In the genomic region with DNA sequence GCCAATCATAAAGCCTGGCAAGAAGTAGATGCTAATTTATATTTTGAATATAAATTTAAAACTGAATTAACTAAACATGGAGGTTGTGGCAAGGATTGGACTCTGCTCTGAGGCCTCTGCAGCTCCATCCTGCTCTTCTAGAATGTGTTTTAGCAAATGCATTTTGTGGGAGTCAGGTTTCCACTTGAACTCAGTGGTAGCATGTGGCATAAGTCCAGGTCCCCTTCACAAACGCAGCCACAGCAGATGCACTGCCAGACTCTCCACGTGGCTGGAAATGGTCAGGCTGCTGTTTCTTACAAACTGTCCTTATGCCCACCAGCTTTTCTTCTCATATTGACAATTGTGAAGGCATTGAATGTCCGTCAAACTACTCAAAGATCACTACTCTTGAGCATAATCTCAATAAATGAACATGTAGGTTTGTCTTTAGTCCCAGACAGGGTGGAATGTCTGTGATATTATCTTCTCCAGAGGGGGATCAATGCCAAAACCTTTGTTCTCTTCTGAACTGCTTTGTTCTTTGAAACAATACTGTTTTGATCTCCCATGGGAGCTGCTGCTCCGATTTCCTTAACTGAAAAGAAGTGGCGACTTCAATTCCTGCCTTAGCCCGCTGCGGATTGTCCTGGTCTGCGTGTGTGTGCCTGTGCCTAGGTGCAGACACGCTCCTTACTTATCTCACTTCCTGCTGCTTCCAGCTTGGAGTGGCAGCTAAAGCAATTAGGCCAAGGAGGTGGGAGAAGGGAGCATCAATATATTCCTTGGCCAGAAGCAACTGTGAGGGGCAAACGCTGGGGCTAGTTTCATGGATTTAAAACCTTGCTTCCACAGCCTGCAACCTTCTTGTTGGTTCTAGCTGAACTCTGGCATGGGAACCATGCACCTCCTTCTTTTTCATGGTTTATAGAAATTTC, we compare ENCODE assay signal across 11 cellular contexts. TPM values are rescaled to one million over a fixed set of nuclear protein-coding genes. Genes with fewer than 3 reads are reported as not detected.
A peak's percentile ranks its signal among the peaks of the same experiment; 100 is the strongest.
DNase-seq lines count a peak whose midpoint lies in the region; ATAC-seq and TF ChIP-seq lines count a peak whose summit lies in the region.
"Had no signal": no experiment of that assay in that cellular context is flagged by ENCODE, and none has a peak within 500 bp of the region (broad histone marks: within the 10 kb centered on the region; RNA-seq: fewer than 3 reads in every experiment).

No MANE protein-coding gene starts in this region.

- H3K4me1 Mint-ChIP-seq in type B pancreatic cell (ENCODE audit: unreplicated experiment): peaks cover 21% of the 10 kb centered on the region

- ATAC-seq in Right ventricle myocardium superior (ENCODE audit: poor library complexity) (peak; percentile 68), heart right ventricle (peak; percentile 53 to 87 (median 80))

- no peaks in the 10 kb centered on the region for H3K9me3 Mint-ChIP-seq in type B pancreatic cell

- H3K9me3 ChIP-seq in right atrium auricular region (no peaks in the 10 kb centered on the region), heart right ventricle (no peaks in the 10 kb centered on the region)

- H3K4me3 Mint-ChIP-seq in type B pancreatic cell: no peak overlapping the region

- H3K27me3 Mint-ChIP-seq in type B pancreatic cell: peaks cover 3% of the 10 kb centered on the region

- intact Hi-C loops in Right ventricle myocardium superior (cut with DNase I) (no loop called here), heart right ventricle (cut with DNase I) (loop anchor here in 2 of 10 donors (1.0 to 10.0 kb wide), 2 partner anchors 23 to 130 kb away; no protein-coding TSS in a partner anchor)

- H3K4me1 ChIP-seq in right atrium auricular region: peaks cover 0 to 21% of the 10 kb centered on the region in 2 donors
- H3K4me1 ChIP-seq in heart right ventricle: peaks cover 6 to 43% (median 25%) of the 10 kb centered on the region in 9 donors
- H3K4me1 ChIP-seq: parathyroid adenoma had no signal

- H3K27me3 ChIP-seq in right atrium auricular region (no peaks in the 10 kb centered on the region), heart right ventricle (no peaks in the 10 kb centered on the region)

- no peaks in the 10 kb centered on the region for H3K36me3 Mint-ChIP-seq in type B pancreatic cell

- no peaks in the 10 kb centered on the region for H3K36me3 ChIP-seq in right atrium auricular region
- peaks cover 0 to 12% (median 0%) of the 10 kb centered on the region in 9 donors for H3K36me3 ChIP-seq in heart right ventricle

- H3K4me3 ChIP-seq in right atrium auricular region: no peak overlapping the region
- no peak overlapping the region for H3K4me3 ChIP-seq in heart right ventricle

- TF ChIP-seq CTCF in right atrium auricular region (IDR thresholded peaks at IDR 0.05) (no peak), heart right ventricle (IDR thresholded peaks at IDR 0.05) (no peak), type B pancreatic cell (conservative IDR thresholded peaks at IDR 0.05) (no peak)

- DNase-seq in Right ventricle myocardium superior: no peak
- DNase-seq in right atrium auricular region (ENCODE audit: low spot score): no peak
- peak; percentile 8 for DNase-seq in NCI-H774 (lab: John Stamatoyannopoulos, UW)
- DNase-seq in heart right ventricle: peak; percentile 26 to 52
- DNase-seq in type B pancreatic cell (ENCODE audit: extremely low spot score, unreplicated experiment): no peak
- DNase-seq in AG08396 (ENCODE audit: low spot score): no peak
- DNase-seq in islet precursor cell: no peak
- DNase-seq in AG08395 (ENCODE audit: low spot score): no peak
- DNase-seq: activated T-cell treated with anti-CD3 and anti-CD28 coated beads for 4 hours; stimulated activated CD4-positive, alpha-beta T cell treated with anti-CD3 and anti-CD28 coated beads, Interleukin-4, amount 100 ng/mL, for 1 hour had no signal

- H3K27ac Mint-ChIP-seq in type B pancreatic cell: peak overlapping the region; percentile 16

- 36 to 39% methylated on average over 10 of the region's 10 CpGs for WGBS in heart right ventricle, 2 donors

- H3K27ac ChIP-seq in right atrium auricular region (no peak overlapping the region), heart right ventricle (peak overlapping the region in 6 of 10 donors; percentile 10 to 57 (median 36))
- H3K27ac ChIP-seq: parathyroid adenoma had no signal

RNA-seq across cellular contexts. Expression of a gene that starts 24.2 kb away (rescaled TPM):
- total RNA-seq in Right ventricle myocardium superior: 714 TPM
- 100 to 1,000 TPM; 496 to 508 TPM for total RNA-seq in right atrium auricular region
- total RNA-seq in heart right ventricle: 1,000 to 10,000 TPM in 3 of 10 donors, 100 to 1,000 TPM in 7; 623 to 1,076 (median 970) TPM
- polyA plus RNA-seq in heart right ventricle: 100 to 1,000 TPM; 119 to 283 TPM
- 1,043 and 1,092 TPM in 2 replicates for total RNA-seq in type B pancreatic cell (ENCODE audit: low replicate concordance)

RNA-seq across cellular contexts. Expression of a gene that starts 33.4 kb away (rescaled TPM):
- total RNA-seq in Right ventricle myocardium superior: 21.3 TPM
- 10 to 100 TPM; 17.0 to 18.6 TPM for total RNA-seq in right atrium auricular region
- total RNA-seq in heart right ventricle: 10 to 100 TPM; 18.6 to 34.8 (median 24.7) TPM
- polyA plus RNA-seq in heart right ventricle: 10 to 100 TPM; 10.4 to 11.7 TPM
- 35.6 and 44.0 TPM in 2 replicates for total RNA-seq in type B pancreatic cell (ENCODE audit: low replicate concordance)

Comparison
In these comparisons a context has a peak if more than half of its experiments do, and no peak if none do; other contexts are left out.
1. DNase-seq: peak in NCI-H774 (single experiment) and heart right ventricle (2 of 2); none in Right ventricle myocardium superior (single experiment), right atrium auricular region (single experiment), type B pancreatic cell (single experiment), AG08396 (single experiment), islet precursor cell (single experiment) and AG08395 (single experiment).
2. H3K27ac ChIP-seq: peak in heart right ventricle (6 of 10); none in right atrium auricular region (0 of 2).